Comparison of ENCODE assay signal across 11 cellular contexts in the genomic region with DNA sequence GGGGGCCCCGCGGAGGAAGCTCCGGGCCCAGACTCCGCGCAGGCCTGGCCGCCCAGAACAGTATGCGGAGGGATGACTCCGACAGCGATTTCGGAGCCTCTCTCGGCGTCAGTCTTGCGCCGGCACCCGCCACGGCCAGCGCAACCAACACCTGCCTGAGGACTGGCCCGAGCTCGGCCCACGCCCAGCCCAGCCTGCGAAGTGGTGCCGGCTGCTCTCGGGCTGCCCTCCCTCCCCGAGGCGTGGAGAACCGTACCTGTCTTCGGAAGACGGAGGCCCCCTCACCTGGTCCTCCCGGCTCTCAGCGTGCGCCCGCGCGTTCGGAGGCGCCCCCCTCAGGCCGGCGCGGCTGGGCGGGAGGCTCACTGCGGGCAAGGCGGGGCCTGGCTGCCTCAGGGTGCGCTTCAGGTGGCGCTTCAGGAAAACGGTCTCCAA. TPM values are rescaled to one million over a fixed set of nuclear protein-coding genes. Genes with fewer than 3 reads are reported as not detected.
DNase-seq lines count a peak whose midpoint lies in the region; ATAC-seq and TF ChIP-seq lines count a peak whose summit lies in the region.
"Had no signal": no experiment of that assay in that cellular context is flagged by ENCODE, and none has a peak within 500 bp of the region (broad histone marks: within the 10 kb centered on the region; RNA-seq: fewer than 3 reads in every experiment).

A gene with protein sequence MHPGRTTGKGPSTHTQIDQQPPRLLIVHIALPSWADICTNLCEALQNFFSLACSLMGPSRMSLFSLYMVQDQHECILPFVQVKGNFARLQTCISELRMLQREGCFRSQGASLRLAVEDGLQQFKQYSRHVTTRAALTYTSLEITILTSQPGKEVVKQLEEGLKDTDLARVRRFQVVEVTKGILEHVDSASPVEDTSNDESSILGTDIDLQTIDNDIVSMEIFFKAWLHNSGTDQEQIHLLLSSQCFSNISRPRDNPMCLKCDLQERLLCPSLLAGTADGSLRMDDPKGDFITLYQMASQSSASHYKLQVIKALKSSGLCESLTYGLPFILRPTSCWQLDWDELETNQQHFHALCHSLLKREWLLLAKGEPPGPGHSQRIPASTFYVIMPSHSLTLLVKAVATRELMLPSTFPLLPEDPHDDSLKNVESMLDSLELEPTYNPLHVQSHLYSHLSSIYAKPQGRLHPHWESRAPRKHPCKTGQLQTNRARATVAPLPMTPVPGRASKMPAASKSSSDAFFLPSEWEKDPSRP (minus strand): TSS at position 322 of the 435 bp plus-strand sequence. CDS start 8,055 bp downstream, outside the sequence.

- intact Hi-C loops in Right ventricle myocardium superior (cut with DNase I) (no loop called here), cardiac septum (cut with DNase I) (no loop called here), dorsolateral prefrontal cortex (cut with DNase I) (no loop called here)

- H2BK5ac ChIP-seq in mesenchymal stem cell (ENCODE audit: low read depth, low read length, poor library complexity, severe bottlenecking), result no peak within 1 kb of the TSS

- no peak within 1 kb of the TSS for H2BK15ac ChIP-seq in mesenchymal stem cell (ENCODE audit: low read depth, poor library complexity, severe bottlenecking)

- no peak for DNase-seq in Right ventricle myocardium superior
- DNase-seq in cardiac septum (ENCODE audit: low spot score), result no peak
- no peak for DNase-seq in dorsolateral prefrontal cortex
- no peak for DNase-seq in mesenchymal stem cell
- no peak for DNase-seq in NCI-H446 treated with DMSO at 0.1 percent for 48 hours (lab: John Stamatoyannopoulos, UW)
- no peak for DNase-seq in globus pallidus (ENCODE audit: low spot score)
- no peak for DNase-seq in NCI-H1694 (lab: John Stamatoyannopoulos, UW)
- DNase-seq in T-helper 2 cell, result no peak
- DNase-seq: WERI-Rb-1 had no signal

- H3K4me3 ChIP-seq in dorsolateral prefrontal cortex, result peak within 1 kb of the TSS in 54 of 59 donors; percentile 9 to 60 (median 37)
- peak within 1 kb of the TSS; percentile 34 to 58 for H3K4me3 ChIP-seq in mesenchymal stem cell (ENCODE audit: insufficient read depth in 1 of 2, low read depth in 1 of 2, low read length in 2 of 2)

- H2AFZ ChIP-seq in mesenchymal stem cell (ENCODE audit: low read depth, low read length), result peak within 1 kb of the TSS; percentile 81

- no peak within 1 kb of the TSS for H2BK120ac ChIP-seq in mesenchymal stem cell (ENCODE audit: low read depth, low read length)

- peaks cover 4% of the 10 kb centered on the region for H3K4me1 ChIP-seq in mesenchymal stem cell (ENCODE audit: control insufficient read depth, insufficient read depth, low read depth, low read length)

- no peaks in the 10 kb centered on the region for H3K36me3 ChIP-seq in mesenchymal stem cell (ENCODE audit: control insufficient read depth in 1 of 2, insufficient read depth in 2 of 2, low read depth in 1 of 2, low read length in 2 of 2)
- H3K36me3 ChIP-seq: WERI-Rb-1 had no signal

- peak within 1 kb of the TSS; percentile 12 to 38 for H3K18ac ChIP-seq in mesenchymal stem cell (ENCODE audit: low read depth in 1 of 2, low read length in 2 of 2)

- ATAC-seq in Right ventricle myocardium superior (ENCODE audit: poor library complexity), result peak; percentile 38

- H2BK12ac ChIP-seq in mesenchymal stem cell (ENCODE audit: low read length in 2 of 2), result peak within 1 kb of the TSS in 1 of 2 experiments; percentile 61

- H3K79me1 ChIP-seq in mesenchymal stem cell (replicated peaks; ENCODE audit: low read length, poor library complexity, severe bottlenecking), result no peaks in the 10 kb centered on the region

- no peak for TF ChIP-seq CTCF in dorsolateral prefrontal cortex (IDR thresholded peaks at IDR 0.05 in 54 of 56, conservative IDR thresholded peaks at IDR 0.05 in 2 of 56; ENCODE audit: low read depth in 1 of 56, partially characterized antibody in 56 of 56)

- H3K27ac ChIP-seq in dorsolateral prefrontal cortex (no peak within 1 kb of the TSS), mesenchymal stem cell (ENCODE audit: low read length, poor library complexity, severe bottlenecking) (no peak within 1 kb of the TSS)
- H3K27ac ChIP-seq: C4-2B, WERI-Rb-1 had no signal

- no peak within 1 kb of the TSS for H4K91ac ChIP-seq in mesenchymal stem cell (ENCODE audit: low read length)

- H3K23ac ChIP-seq in mesenchymal stem cell (ENCODE audit: low read length in 2 of 2), result peak within 1 kb of the TSS in 1 of 2 experiments; percentile 87

- no peak within 1 kb of the TSS for H3K9ac ChIP-seq in mesenchymal stem cell (ENCODE audit: low read length)

- peak within 1 kb of the TSS in 1 of 2 experiments; percentile 50 for H3K4ac ChIP-seq in mesenchymal stem cell (ENCODE audit: low read depth in 1 of 2, low read length in 2 of 2)

- peaks cover 0 to 26% (median 15%) of the 10 kb centered on the region in 45 donors for H3K27me3 ChIP-seq in dorsolateral prefrontal cortex
- H3K27me3 ChIP-seq in mesenchymal stem cell (ENCODE audit: control insufficient read depth in 1 of 2, insufficient read depth in 1 of 2, low read length in 2 of 2), result peaks cover 3 to 13% of the 10 kb centered on the region in 2 experiments

- H3K9me3 ChIP-seq in mesenchymal stem cell (ENCODE audit: control insufficient read depth, low read length), result no peaks in the 10 kb centered on the region

- peak within 1 kb of the TSS; percentile 55 for H4K8ac ChIP-seq in mesenchymal stem cell (ENCODE audit: low read length)

- H2AK5ac ChIP-seq in mesenchymal stem cell (ENCODE audit: low read length, severe bottlenecking), result no peak within 1 kb of the TSS

- H3K4me2 ChIP-seq in mesenchymal stem cell (ENCODE audit: low read length, poor library complexity, severe bottlenecking), result peak within 1 kb of the TSS; percentile 0

- peak within 1 kb of the TSS in 1 of 2 experiments; percentile 82 for H3K14ac ChIP-seq in mesenchymal stem cell (ENCODE audit: low read length in 2 of 2)

- WGBS in mesenchymal stem cell, result 15% methylated on average over 41 of the region's 45 CpGs

RNA-seq across cellular contexts. Expression of the gene that starts here (rescaled TPM):
- not detected for total RNA-seq in Right ventricle myocardium superior
- total RNA-seq in cardiac septum, result not detected
- total RNA-seq in dorsolateral prefrontal cortex, result 1 to 10 TPM in 115 of 120 experiments, under 1 TPM in 5; 0.61 to 5.8 (median 2.8) TPM
- polyA plus RNA-seq in mesenchymal stem cell (2013, experiment 1 of 2), result 0.04 TPM
- polyA plus RNA-seq in mesenchymal stem cell (2013, experiment 2 of 2), result 0.03 TPM
- total RNA-seq: NCI-H460 had no signal

Comparison
In these comparisons a context has a peak if more than half of its experiments do, and no peak if none do; other contexts are left out.
1. Peak in ATAC-seq in Right ventricle myocardium superior; RNA of the gene not detected or under 1 TPM.